In genomic region chr3:131543714-131544113, GRCh38 we compare ENCODE assay signal across 8 cellular contexts. TPM values are rescaled to one million over a fixed set of nuclear protein-coding genes. Genes with fewer than 3 reads are reported as not detected.
DNase-seq lines count a peak whose midpoint lies in the region; TF ChIP-seq lines count a peak whose summit lies in the region.

No MANE protein-coding gene starts in this region.

- intact Hi-C loops in posterior vena cava (cut with DNase I), result no loop called here

- TF ChIP-seq CTCF in foreskin fibroblast (IDR thresholded peaks at IDR 0.05; ENCODE audit: low read depth, low read length), result no peak

- H3K4me3 ChIP-seq in foreskin fibroblast (ENCODE audit: low read depth in 1 of 2, low read length in 2 of 2), result no peak overlapping the region

- peak; percentile 22 for DNase-seq in DMS 273 treated with DMSO at 0.1 percent for 48 hours (lab: John Stamatoyannopoulos, UW)
- peak; percentile 66 for DNase-seq in RKO (ENCODE audit: low spot score)
- DNase-seq in foreskin fibroblast, result peak; percentile 92 to 98
- DNase-seq in posterior vena cava (ENCODE audit: low spot score), result peak; percentile 86
- DNase-seq in activated CD8-positive, alpha-beta memory T cell treated with anti-CD3 and anti-CD28 coated beads, Interleukin-2, amount 50 U/mL, for 4 hours, result no peak
- DNase-seq in T-helper 9 cell, result no peak
- no peak for DNase-seq in NOMO-1 treated with DMSO at 0.1 percent for 48 hours (lab: John Stamatoyannopoulos, UW; ENCODE audit: unreplicated experiment)
- no peak for DNase-seq in stimulated activated CD4-positive, alpha-beta T cell treated with anti-CD3 and anti-CD28 coated beads, Interleukin-4, amount 100 ng/mL, for 4 hours

RNA-seq across cellular contexts. Expression of gene MRPL3, which starts 40.9 kb away (rescaled TPM):
- total RNA-seq in posterior vena cava, result 10 to 100 TPM; 56.5 to 61.4 TPM

Comparison
In these comparisons a context has a peak if more than half of its experiments do, and no peak if none do; other contexts are left out.
1. DNase-seq: peak in DMS 273 treated with DMSO at 0.1 percent for 48 hours (single experiment), RKO (single experiment), foreskin fibroblast (2 of 2) and posterior vena cava (single experiment); none in activated CD8-positive, alpha-beta memory T cell treated with anti-CD3 and anti-CD28 coated beads, Interleukin-2, amount 50 U/mL, for 4 hours (single experiment), T-helper 9 cell (single experiment), NOMO-1 treated with DMSO at 0.1 percent for 48 hours (single experiment) and stimulated activated CD4-positive, alpha-beta T cell treated with anti-CD3 and anti-CD28 coated beads, Interleukin-4, amount 100 ng/mL, for 4 hours (0 of 2).